ENCODE assay signal across 18 cellular contexts in the genomic region with DNA sequence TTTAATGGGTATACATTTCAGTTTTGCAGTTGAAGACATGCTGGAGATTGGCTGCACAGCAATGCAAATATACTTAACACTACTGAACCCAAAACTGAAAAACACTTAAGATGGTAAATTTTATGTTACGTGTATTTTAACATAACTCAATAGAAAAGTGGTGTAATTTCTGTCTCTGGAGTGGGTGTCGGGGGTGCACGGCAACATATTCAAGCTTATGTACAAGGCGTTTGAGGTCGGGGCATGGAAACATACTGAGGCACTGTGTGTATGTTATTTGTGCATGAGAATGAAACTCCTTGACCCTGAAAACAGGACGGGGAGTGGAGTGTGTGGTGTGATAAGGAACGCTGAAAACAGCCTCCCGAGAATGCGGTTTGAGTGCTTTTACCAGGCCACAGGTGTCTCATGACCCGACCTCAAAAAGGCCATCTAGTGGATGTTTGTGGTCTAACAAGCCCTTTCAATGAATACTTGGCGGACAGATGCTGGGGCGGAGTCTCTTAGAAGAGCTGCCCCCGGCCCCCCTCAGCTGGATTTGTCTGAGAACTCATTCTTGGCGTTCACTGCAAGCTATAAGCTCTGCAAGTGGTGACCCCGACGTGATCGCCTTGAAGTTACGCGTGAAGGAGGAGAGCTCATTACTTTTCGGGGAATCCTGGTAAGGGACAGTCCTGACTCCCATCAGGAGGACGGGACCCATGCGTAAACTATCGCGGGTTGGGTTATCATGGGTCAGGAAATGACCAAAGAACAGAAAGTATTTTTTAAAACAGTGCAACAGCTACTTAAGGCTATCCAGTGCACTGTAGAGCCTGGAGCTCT. TPM values are rescaled to one million over a fixed set of nuclear protein-coding genes. Genes with fewer than 3 reads are reported as not detected.
A peak's percentile ranks its signal among the peaks of the same experiment; 100 is the strongest.
DNase-seq lines count a peak whose midpoint lies in the region; ATAC-seq, FAIRE-seq and TF ChIP-seq lines count a peak whose summit lies in the region.
"Not testable (repeated sequence)": the region's sequence is repeated elsewhere in the genome, so short reads cannot be mapped to it uniquely, and the experiment has no call there.
"Had no signal": no experiment of that assay in that cellular context is flagged by ENCODE, and none has a peak within 500 bp of the region (broad histone marks: within the 10 kb centered on the region; RNA-seq: fewer than 3 reads in every experiment).

No MANE protein-coding gene starts in this region.

- not testable (repeated sequence) for H3K4me3 ChIP-seq in A549, mucosa of descending colon

- FAIRE-seq in A549 (lab: Jason Lieb, UNC): not testable (repeated sequence)

- not testable (repeated sequence) for H3K36me3 Mint-ChIP-seq in T-cell; central memory CD8-positive, alpha-beta T cell (ENCODE audit: insufficient read depth)

- H3K4me1 Mint-ChIP-seq in T-cell; central memory CD8-positive, alpha-beta T cell: not testable (repeated sequence)

- H3K27ac Mint-ChIP-seq in T-cell; central memory CD8-positive, alpha-beta T cell (ENCODE audit: low read depth): not testable (repeated sequence)

- not testable (repeated sequence) for H3K27ac ChIP-seq in A549

- not testable (repeated sequence) for H3K9me3 ChIP-seq in A549, mucosa of descending colon

- intact Hi-C loops in mucosa of descending colon (cut with DNase I, micrococcal nuclease): not testable (repeated sequence)

- ATAC-seq in A549: peak; percentile 80 to 85; a peak in 5 of 6 replicates
- ATAC-seq in GM18909 (IDR thresholded peaks at IDR 0.05; ENCODE audit: poor library complexity, unreplicated experiment): peak; percentile 78
- ATAC-seq in GM21528 (IDR thresholded peaks at IDR 0.05; ENCODE audit: low FRiP score, unreplicated experiment): peak; percentile 71
- peak; percentile 73 for ATAC-seq in HG02678 (IDR thresholded peaks at IDR 0.05; ENCODE audit: unreplicated experiment)
- ATAC-seq in HG03159 (IDR thresholded peaks at IDR 0.05; ENCODE audit: unreplicated experiment): peak; percentile 64
- peak; percentile 42 to 50 (median 47) for ATAC-seq in T-cell (replicated peaks in 1 of 4)
- ATAC-seq in central memory CD8-positive, alpha-beta T cell (replicated peaks; ENCODE audit: extremely low read depth, poor library complexity, severe bottlenecking): peak; percentile 56
- peak; percentile 35 for ATAC-seq in mucosa of descending colon

- not testable (repeated sequence) for H3K27me3 Mint-ChIP-seq in T-cell; central memory CD8-positive, alpha-beta T cell

- TF ChIP-seq RAD21 in A549 (conservative IDR thresholded peaks at IDR 0.05 in 1 of 2, IDR thresholded peaks at IDR 0.05 in 1 of 2): not testable (repeated sequence)

- not testable (repeated sequence) for H3K36me3 ChIP-seq in mucosa of descending colon (ENCODE audit: low read depth)

- not testable (repeated sequence) for H3K4me1 ChIP-seq in A549; mucosa of descending colon (ENCODE audit: low read depth)

- H3K9me3 Mint-ChIP-seq in T-cell; central memory CD8-positive, alpha-beta T cell: not testable (repeated sequence)

- not testable (repeated sequence) for TF ChIP-seq EP300 in A549 (IDR thresholded peaks at IDR 0.05)

- POLR2A ChIA-PET in A549 (lab: Yijun Ruan, JAX); T-cell (lab: Charles Lee): not testable (repeated sequence)

- no CpG with 5 or more reads among the region's 24 CpGs for WGBS in A549 (ENCODE audit: missing lambda C conversion rate)

- CTCF ChIA-PET in A549 (lab: Yijun Ruan, JAX); T-cell (lab: Charles Lee): not testable (repeated sequence)

- not testable (repeated sequence) for DNase-seq in A549 (ENCODE audit: low read depth in 1 of 2, low spot score in 1 of 2); T-cell; central memory CD8-positive, alpha-beta T cell (ENCODE audit: low spot score in 2 of 2); mucosa of descending colon

- not testable (repeated sequence) for TF ChIP-seq POLR2A in A549 (IDR thresholded peaks at IDR 0.05; ENCODE audit: low read length)

- not testable (repeated sequence) for H3K4me2 ChIP-seq in A549

- not testable (repeated sequence) for TF ChIP-seq CTCF in A549 (IDR thresholded peaks at IDR 0.05); mucosa of descending colon (IDR thresholded peaks at IDR 0.05)

- not testable (repeated sequence) for H3K4me3 Mint-ChIP-seq in T-cell; central memory CD8-positive, alpha-beta T cell

RNA-seq across cellular contexts. Expression of gene CXorf49, which starts 21.2 kb away (rescaled TPM):
- polyA plus RNA-seq in A549 (2011; rRNA removed): not detected in 2 replicates
- not detected in 2 replicates for polyA plus RNA-seq in A549 (2012; cell fraction: cytosol; rRNA removed)
- not detected in 2 replicates for polyA plus RNA-seq in A549 (2012; cell fraction: nucleus; rRNA removed)
- not detected in 3 replicates for polyA plus RNA-seq in A549 (2017; fragmentation: RNase III; extraction: RNeasy Plus Mini Kit Qiagen cat#74134 plus additional on column Dnase treatment)
- polyA minus RNA-seq in A549 (2011; rRNA and poly(A)+ RNA removed): not detected in 2 replicates
- total RNA-seq in T-cell: not detected
- total RNA-seq in mucosa of descending colon: not detected
- total RNA-seq: activated CD4-positive, alpha-beta memory T cell treated with anti-CD3 and anti-CD28 coated beads, Interleukin-2, amount 10 ng/mL, durations not matched to agents 7 days and 5 days; cerebellum; gastrocnemius medialis; LHCN-M2; mesothelial cell of epicardium; PC-9; progenitor cell of endocrine pancreas; SJSA1; skeletal muscle tissue; T-helper 2 cell treated with Interferon-gamma antibody and Interleukin-4, amounts not matched to agents 100 ng/mL and 5 ng/mL, for 36 hours had no signal
